In the genomic region with DNA sequence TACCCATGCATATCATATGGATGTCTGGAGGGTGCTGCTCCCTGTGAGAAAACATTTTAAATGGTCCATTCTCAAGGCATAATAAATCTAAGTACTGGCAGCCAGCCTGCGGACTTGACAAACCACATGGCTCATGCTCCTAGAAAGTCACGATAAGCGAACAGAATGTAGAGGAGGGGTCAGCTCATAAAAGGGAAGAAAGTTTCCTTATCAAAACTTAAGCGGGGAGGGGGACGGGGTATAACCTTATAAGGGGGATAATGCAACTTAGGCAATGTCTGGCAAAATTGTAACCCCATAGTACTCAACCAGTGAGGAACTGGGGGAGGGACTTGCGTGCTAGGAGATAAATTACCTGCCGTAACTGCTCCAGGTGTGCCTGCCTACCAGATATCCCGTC, we compare ENCODE assay signal across 16 cellular contexts.
"Had no signal": no experiment of that assay in that cellular context is flagged by ENCODE, and none has a peak within 500 bp of the region (broad histone marks: within the 10 kb centered on the region; RNA-seq: fewer than 3 reads in every experiment).

No MANE protein-coding gene starts in this region.

- H3K4me3 Mint-ChIP-seq: activated naive CD8-positive, alpha-beta T cell treated with anti-CD3 and anti-CD28 coated beads for 36 hours; effector memory CD8-positive, alpha-beta T cell; natural killer cell treated with Interleukin-12 subunit alpha and Interleukin-12 subunit beta and Interleukin-15 and Interleukin-18, amount 100 ng/mL, for 72 hours had no signal

- H3K27me3 Mint-ChIP-seq: activated naive CD8-positive, alpha-beta T cell treated with anti-CD3 and anti-CD28 coated beads for 36 hours; effector memory CD8-positive, alpha-beta T cell; natural killer cell treated with Interleukin-12 subunit alpha and Interleukin-12 subunit beta and Interleukin-15 and Interleukin-18, amount 100 ng/mL, for 72 hours had no signal

- ATAC-seq: body of pancreas; effector memory CD8-positive, alpha-beta T cell; left cardiac atrium; lower lobe of right lung; natural killer cell treated with Interleukin-12 subunit alpha and Interleukin-12 subunit beta and Interleukin-15 and Interleukin-18, amount 100 ng/mL, for 72 hours had no signal

- DNase-seq: activated CD4-positive, alpha-beta T cell treated with anti-CD3 and anti-CD28 coated beads for 1 hour; activated CD4-positive, alpha-beta T cell treated with anti-CD3 and anti-CD28 coated beads, Interleukin-2, amount 50 U/mL, for 48 hours; activated naive CD8-positive, alpha-beta T cell treated with anti-CD3 and anti-CD28 coated beads for 36 hours; body of pancreas; caudate nucleus; effector memory CD8-positive, alpha-beta T cell; esophagus squamous epithelium; left cardiac atrium; lower lobe of right lung; retina; stimulated activated CD4-positive, alpha-beta T cell treated with anti-CD3 and anti-CD28 coated beads, Interleukin-12 subunit alpha, Interleukin-12 subunit beta, amount 100 ng/mL, for 4 hours; stimulated activated CD4-positive, alpha-beta T cell treated with anti-CD3 and anti-CD28 coated beads, Interleukin-1b, Interleukin-23, amount 100 ng/mL, for 48 hours; stimulated activated CD8-positive, alpha-beta memory T cell treated with anti-CD3 and anti-CD28 coated beads, Interleukin-4, amount 100 ng/mL, for 48 hours; stimulated activated naive CD4-positive, alpha-beta T cell; WERI-Rb-1 had no signal

- H3K4me1 Mint-ChIP-seq: activated naive CD8-positive, alpha-beta T cell treated with anti-CD3 and anti-CD28 coated beads for 36 hours had no signal

- H3K27ac Mint-ChIP-seq: activated naive CD8-positive, alpha-beta T cell treated with anti-CD3 and anti-CD28 coated beads for 36 hours; effector memory CD8-positive, alpha-beta T cell; natural killer cell treated with Interleukin-12 subunit alpha and Interleukin-12 subunit beta and Interleukin-15 and Interleukin-18, amount 100 ng/mL, for 72 hours had no signal
